Comparison of ENCODE assay signal across 10 cellular contexts in the genomic region with DNA sequence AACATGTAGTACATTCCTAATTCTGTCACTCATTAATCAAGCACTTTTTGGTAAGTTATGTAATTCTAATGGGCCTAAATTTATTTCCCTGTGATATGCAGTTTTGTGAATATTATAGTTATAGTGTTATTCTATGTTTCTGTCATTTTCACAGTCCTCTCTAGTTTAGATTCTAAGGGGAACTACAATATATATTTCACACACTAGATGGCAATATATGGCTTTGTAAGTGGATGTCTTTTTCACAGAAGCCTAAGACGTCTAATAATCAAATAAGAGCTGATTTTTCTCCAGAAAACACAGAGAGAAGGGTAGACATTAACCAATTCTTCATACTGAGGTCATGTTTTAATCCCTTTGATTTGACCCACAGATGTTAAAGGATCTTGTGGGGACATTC. TPM values are rescaled to one million over a fixed set of nuclear protein-coding genes. Genes with fewer than 3 reads are reported as not detected.
DNase-seq lines count a peak whose midpoint lies in the region; TF ChIP-seq lines count a peak whose summit lies in the region.
"Had no signal": no experiment of that assay in that cellular context is flagged by ENCODE, and none has a peak within 500 bp of the region (broad histone marks: within the 10 kb centered on the region; RNA-seq: fewer than 3 reads in every experiment).

No MANE protein-coding gene starts in this region.

- peak; percentile 40 for TF ChIP-seq CTCF in GM10248 (IDR thresholded peaks at IDR 0.05; ENCODE audit: control extremely low read depth, extremely low read depth, low read depth, missing control alignments)
- peak; percentile 31 for TF ChIP-seq CTCF in LNCaP clone FGC (IDR thresholded peaks at IDR 0.05; ENCODE audit: control insufficient read depth, extremely low read depth, insufficient read depth)
- TF ChIP-seq CTCF in ascending aorta (IDR thresholded peaks at IDR 0.05): peak in 2 of 3 experiments; percentile 27 to 41
- no peak for TF ChIP-seq CTCF in endothelial cell (IDR thresholded peaks at IDR 0.05; ENCODE audit: unreplicated experiment)

- no peaks in the 10 kb centered on the region for H3K36me3 ChIP-seq in ascending aorta

- H3K4me3 ChIP-seq in LNCaP clone FGC (ENCODE audit: low read depth, low read length): no peak overlapping the region
- H3K4me3 ChIP-seq in ascending aorta: no peak overlapping the region
- H3K4me3 ChIP-seq: SK-N-MC had no signal

- no peaks in the 10 kb centered on the region for H3K4me1 ChIP-seq in ascending aorta

- POLR2A ChIA-PET in GM10248 (lab: Yijun Ruan, JAX): no interaction called here

- H3K4me3 Mint-ChIP-seq in endothelial cell (ENCODE audit: unreplicated experiment): no peak overlapping the region
- H3K4me3 Mint-ChIP-seq in activated naive CD4-positive, alpha-beta T cell treated with anti-CD3 and anti-CD28 coated beads for 36 hours: no peak overlapping the region

- intact Hi-C loops in ascending aorta (cut with DNase I): no loop called here
- intact Hi-C loops in activated naive CD4-positive, alpha-beta T cell treated with anti-CD3 and anti-CD28 coated beads for 36 hours (cut with micrococcal nuclease): loop anchor here (1.0 to 5.0 kb wide), 4 partner anchors 124 to 367 kb away; no protein-coding TSS in a partner anchor

- no peak overlapping the region for H3K27ac ChIP-seq in ascending aorta
- H3K27ac ChIP-seq: SK-N-MC had no signal

- CTCF ChIA-PET in GM10248 (lab: Yijun Ruan, JAX): interaction anchor here (0.6 to 7.9 kb wide), 26 partner anchors 10 to 706 kb away, joined by 3 to 90 read pairs (median 5); partner anchors contain the start of genes FAS and RNLS
- CTCF ChIA-PET in activated naive CD4-positive, alpha-beta T cell treated with anti-CD3 and anti-CD28 coated beads for 36 hours (lab: Charles Lee): interaction anchor here (0.6 to 1.5 kb wide), 12 partner anchors 10 to 369 kb away, joined by 3 to 11 read pairs (median 3); no protein-coding TSS in a partner anchor

- no peaks in the 10 kb centered on the region for H3K9me3 Mint-ChIP-seq in endothelial cell (ENCODE audit: unreplicated experiment)
- no peaks in the 10 kb centered on the region for H3K9me3 Mint-ChIP-seq in activated naive CD4-positive, alpha-beta T cell treated with anti-CD3 and anti-CD28 coated beads for 36 hours

- no peaks in the 10 kb centered on the region for H3K36me3 Mint-ChIP-seq in endothelial cell (ENCODE audit: low read depth, unreplicated experiment)
- no peaks in the 10 kb centered on the region for H3K36me3 Mint-ChIP-seq in activated naive CD4-positive, alpha-beta T cell treated with anti-CD3 and anti-CD28 coated beads for 36 hours (ENCODE audit: low read depth)

- no peak overlapping the region for H3K27ac Mint-ChIP-seq in endothelial cell (ENCODE audit: unreplicated experiment)
- no peak overlapping the region for H3K27ac Mint-ChIP-seq in activated naive CD4-positive, alpha-beta T cell treated with anti-CD3 and anti-CD28 coated beads for 36 hours

- H3K9me3 ChIP-seq in ascending aorta: no peaks in the 10 kb centered on the region

- DNase-seq in GM10248 (ENCODE audit: extremely low spot score) (peak; percentile 24), LNCaP clone FGC (ENCODE audit: low read depth) (no peak), ascending aorta (ENCODE audit: low spot score in 2 of 2) (no peak), lung microvascular endothelial cell (ENCODE audit: low read depth in 2 of 2) (peak; percentile 9 to 45), endothelial cell (ENCODE audit: low spot score) (no peak), GF-D8 (lab: John Stamatoyannopoulos, UW) (no peak), ureter (ENCODE audit: low spot score) (no peak)
- DNase-seq in activated naive CD4-positive, alpha-beta T cell treated with anti-CD3 and anti-CD28 coated beads for 36 hours: no peak

- peaks cover 1% of the 10 kb centered on the region for H3K27me3 Mint-ChIP-seq in endothelial cell (ENCODE audit: unreplicated experiment)
- H3K27me3 Mint-ChIP-seq in activated naive CD4-positive, alpha-beta T cell treated with anti-CD3 and anti-CD28 coated beads for 36 hours (ENCODE audit: low read depth): no peaks in the 10 kb centered on the region

- peaks cover 4% of the 10 kb centered on the region for H3K4me1 Mint-ChIP-seq in endothelial cell (ENCODE audit: unreplicated experiment)
- H3K4me1 Mint-ChIP-seq in activated naive CD4-positive, alpha-beta T cell treated with anti-CD3 and anti-CD28 coated beads for 36 hours (ENCODE audit: low read depth): no peaks in the 10 kb centered on the region

- no peaks in the 10 kb centered on the region for H3K27me3 ChIP-seq in ascending aorta

RNA-seq across cellular contexts. Expression of gene RNLS, which starts 18.0 kb away (rescaled TPM):
- 12.1 TPM for total RNA-seq in ascending aorta
- 0.60 and 0.65 TPM in 2 replicates for total RNA-seq in lung microvascular endothelial cell
- 6.0 TPM for total RNA-seq in endothelial cell (ENCODE audit: unreplicated experiment)
- total RNA-seq in activated naive CD4-positive, alpha-beta T cell treated with anti-CD3 and anti-CD28 coated beads for 36 hours: 1 to 10 TPM; 4.0 to 4.4 TPM
- total RNA-seq in ureter: 20.8 TPM

RNA-seq across cellular contexts. Expression of gene LIPJ, which starts 21.5 kb away (rescaled TPM):
- not detected for total RNA-seq in ascending aorta
- total RNA-seq in lung microvascular endothelial cell: not detected in 2 replicates
- not detected for total RNA-seq in endothelial cell (ENCODE audit: unreplicated experiment)
- total RNA-seq in activated naive CD4-positive, alpha-beta T cell treated with anti-CD3 and anti-CD28 coated beads for 36 hours: not detected
- 0.39 TPM for total RNA-seq in ureter
- total RNA-seq: mononuclear cell had no signal

Comparison
In these comparisons a context has a peak if more than half of its experiments do, and no peak if none do; other contexts are left out.
1. DNase-seq: peak in GM10248 (single experiment) and lung microvascular endothelial cell (2 of 2); none in LNCaP clone FGC (single experiment), ascending aorta (0 of 2), endothelial cell (single experiment), activated naive CD4-positive, alpha-beta T cell treated with anti-CD3 and anti-CD28 coated beads for 36 hours (single experiment), GF-D8 (single experiment) and ureter (single experiment).